Comparison of ENCODE assay signal across 32 cellular contexts in the genomic region with DNA sequence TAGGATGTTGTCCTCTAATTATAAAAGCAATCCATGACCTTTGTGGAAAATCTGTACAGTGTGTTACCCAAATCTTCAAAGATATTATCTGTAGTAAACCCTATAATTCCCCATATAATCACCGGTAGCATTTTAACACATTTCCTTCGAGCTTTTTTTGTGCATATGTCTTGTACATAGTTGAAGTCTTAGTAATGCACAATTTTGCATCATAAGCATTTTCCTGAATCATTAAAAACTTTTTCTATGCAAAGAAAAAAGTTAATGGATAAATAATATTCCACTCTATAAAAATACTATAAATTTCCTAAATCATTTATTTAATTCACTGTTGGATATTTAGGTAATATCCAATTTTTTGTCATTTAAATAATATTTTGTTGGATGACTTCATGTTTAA.
"Had no signal": no experiment of that assay in that cellular context is flagged by ENCODE, and none has a peak within 500 bp of the region (broad histone marks: within the 10 kb centered on the region; RNA-seq: fewer than 3 reads in every experiment).

No MANE protein-coding gene starts in this region.

- ATAC-seq: naive thymus-derived CD8-positive, alpha-beta T cell; natural killer cell treated with Interleukin-12 subunit alpha and Interleukin-12 subunit beta and Interleukin-15 and Interleukin-18, amount 100 ng/mL, for 72 hours; psoas muscle; right cardiac atrium; sciatic nerve; stimulated activated memory B cell treated with anti-CD40 and anti-IgM and Interleukin-4, amounts not matched to agents 10 μg/mL and 1 μg/mL and 100 μg/mL, for 72 hours; stimulated activated naive CD8-positive, alpha-beta T cell treated with anti-CD3 and anti-CD28 coated beads, Interleukin-15, amount 100 ng/mL, for 72 hours; stimulated activated naive CD8-positive, alpha-beta T cell treated with anti-CD3 and anti-CD28 coated beads, Interleukin-15, Interleukin-2, amounts not matched to agents 100 U/mL and 50 U/mL, for 24 hours; upper lobe of right lung had no signal

- H3K4me3 ChIP-seq: ovary, psoas muscle, skin epidermis, smooth muscle cell, spleen, suprapubic skin, testis, tibial artery, transverse colon, upper lobe of right lung, uterus had no signal

- H3K27ac ChIP-seq: ovary, parathyroid adenoma, psoas muscle, skin epidermis, spleen, suprapubic skin, testis, tibial artery, transverse colon, upper lobe of right lung, uterus had no signal

- DNase-seq: naive thymus-derived CD8-positive, alpha-beta T cell; nephron progenitor cell; occipital lobe; ovary; posterior cingulate gyrus; psoas muscle; right cardiac atrium; spleen; stimulated activated CD4-positive, alpha-beta T cell treated with anti-CD3 and anti-CD28 coated beads, Interleukin-12 subunit alpha, Interleukin-12 subunit beta, amount 100 ng/mL, for 4 hours; stimulated activated CD4-positive, alpha-beta T cell treated with anti-CD3 and anti-CD28 coated beads, Interleukin-1b, Interleukin-23, amount 100 ng/mL, for 48 hours; stimulated activated CD4-positive, alpha-beta T cell treated with anti-CD3 and anti-CD28 coated beads, Interleukin-4, amount 100 ng/mL, for 1 hour; stimulated activated CD4-positive, alpha-beta T cell treated with anti-CD3 and anti-CD28 coated beads, Interleukin-4, amount 100 ng/mL, for 4 hours; stimulated activated CD8-positive, alpha-beta memory T cell treated with anti-CD3 and anti-CD28 coated beads, Interleukin-4, amount 100 ng/mL, for 48 hours; stimulated activated naive CD4-positive, alpha-beta T cell; stimulated activated naive CD8-positive, alpha-beta T cell treated with anti-CD3 and anti-CD28 coated beads, Interleukin-15, amount 100 ng/mL, for 72 hours; stimulated activated naive CD8-positive, alpha-beta T cell treated with anti-CD3 and anti-CD28 coated beads, Interleukin-15, Interleukin-2, amounts not matched to agents 100 U/mL and 50 U/mL, for 24 hours; substantia nigra; testis; tibial artery; transverse colon; upper lobe of right lung; uterus had no signal

- H3K9me3 ChIP-seq: ovary, psoas muscle, testis, transverse colon, upper lobe of right lung, uterus had no signal

- H3K9ac ChIP-seq: parathyroid adenoma had no signal

- H3K4me3 Mint-ChIP-seq: naive thymus-derived CD8-positive, alpha-beta T cell; natural killer cell treated with Interleukin-12 subunit alpha and Interleukin-12 subunit beta and Interleukin-15 and Interleukin-18, amount 100 ng/mL, for 72 hours; nephron progenitor cell; neural crest cell; stimulated activated memory B cell treated with anti-CD40 and anti-IgM and Interleukin-4, amounts not matched to agents 10 μg/mL and 1 μg/mL and 100 μg/mL, for 72 hours; stimulated activated naive CD8-positive, alpha-beta T cell treated with anti-CD3 and anti-CD28 coated beads, Interleukin-15, amount 100 ng/mL, for 72 hours; type B pancreatic cell had no signal

- H3K4me1 Mint-ChIP-seq: nephron progenitor cell; stimulated activated memory B cell treated with anti-CD40 and anti-IgM and Interleukin-4, amounts not matched to agents 10 μg/mL and 1 μg/mL and 100 μg/mL, for 72 hours; stimulated activated naive CD8-positive, alpha-beta T cell treated with anti-CD3 and anti-CD28 coated beads, Interleukin-15, amount 100 ng/mL, for 72 hours had no signal

- H3K27me3 ChIP-seq: ovary, testis, upper lobe of right lung, uterus had no signal

- H3K4me2 ChIP-seq: smooth muscle cell had no signal

- H3K4me1 ChIP-seq: parathyroid adenoma, psoas muscle, spleen, suprapubic skin, testis, tibial artery, transverse colon, upper lobe of right lung, uterus had no signal

- H3K9me3 Mint-ChIP-seq: neural crest cell, type B pancreatic cell had no signal

- H3K36me3 Mint-ChIP-seq: natural killer cell treated with Interleukin-12 subunit alpha and Interleukin-12 subunit beta and Interleukin-15 and Interleukin-18, amount 100 ng/mL, for 72 hours; stimulated activated memory B cell treated with anti-CD40 and anti-IgM and Interleukin-4, amounts not matched to agents 10 μg/mL and 1 μg/mL and 100 μg/mL, for 72 hours; type B pancreatic cell had no signal

- H3K27ac Mint-ChIP-seq: naive thymus-derived CD8-positive, alpha-beta T cell; natural killer cell treated with Interleukin-12 subunit alpha and Interleukin-12 subunit beta and Interleukin-15 and Interleukin-18, amount 100 ng/mL, for 72 hours; nephron progenitor cell; progenitor cell of endocrine pancreas; stimulated activated memory B cell treated with anti-CD40 and anti-IgM and Interleukin-4, amounts not matched to agents 10 μg/mL and 1 μg/mL and 100 μg/mL, for 72 hours; stimulated activated naive CD8-positive, alpha-beta T cell treated with anti-CD3 and anti-CD28 coated beads, Interleukin-15, amount 100 ng/mL, for 72 hours; type B pancreatic cell had no signal

- H3K36me3 ChIP-seq: ovary, spleen, suprapubic skin, tibial artery, transverse colon, upper lobe of right lung, uterus had no signal
